1 cellular context compared by ENCODE assay signal in genomic region chr17:68598545-68598961, GRCh38.
TF ChIP-seq lines count a peak whose summit lies in the region.

No MANE protein-coding gene starts in this region.

TF ChIP-seq in HepG2, 621 proteins besides CTCF, POLR2A, EP300 and RAD21 (continued from another document and continues in another):
- no peak for TF ChIP-seq ZNF280B (CRISPR knock-in tag; IDR thresholded peaks at IDR 0.05; ENCODE audit: borderline replicate concordance)
- no peak for TF ChIP-seq FLYWCH1 (CRISPR knock-in tag; IDR thresholded peaks at IDR 0.05)
- no peak for TF ChIP-seq KLF13 (CRISPR knock-in tag; IDR thresholded peaks at IDR 0.05)
- TF ChIP-seq ZNF550 (CRISPR knock-in tag; IDR thresholded peaks at IDR 0.05; ENCODE audit: borderline replicate concordance), result no peak
- TF ChIP-seq PPARG (CRISPR knock-in tag; conservative IDR thresholded peaks at IDR 0.05), result no peak
- no peak for TF ChIP-seq RAD51 (IDR thresholded peaks at IDR 0.05; ENCODE audit: borderline replicate concordance)
- TF ChIP-seq NFE2L1 (CRISPR knock-in tag; IDR thresholded peaks at IDR 0.05; ENCODE audit: borderline replicate concordance), result no peak
- TF ChIP-seq MED8 (CRISPR knock-in tag; IDR thresholded peaks at IDR 0.05; ENCODE audit: insufficient replicate concordance), result no peak
- TF ChIP-seq ZNF383 (CRISPR knock-in tag; IDR thresholded peaks at IDR 0.05; ENCODE audit: borderline replicate concordance), result peak; percentile 65; the same call in 1 of the 2 replicates
- TF ChIP-seq ZFY (CRISPR knock-in tag; IDR thresholded peaks at IDR 0.05), result no peak
- no peak for TF ChIP-seq ZNF780A (CRISPR knock-in tag; IDR thresholded peaks at IDR 0.05)
- TF ChIP-seq ZNF674 (CRISPR knock-in tag; IDR thresholded peaks at IDR 0.05; ENCODE audit: low read depth), result no peak
- TF ChIP-seq PLRG1 (conservative IDR thresholded peaks at IDR 0.05), result no peak
- peak; percentile 69 for TF ChIP-seq ZNF24 (IDR thresholded peaks at IDR 0.05)
- TF ChIP-seq PTBP1 (IDR thresholded peaks at IDR 0.05; ENCODE audit: low read depth, low read length, poor library complexity, severe bottlenecking), result no peak
- TF ChIP-seq ZNF772 (CRISPR knock-in tag; IDR thresholded peaks at IDR 0.05), result no peak
- 0 out of 2 replicates have a peak, but pooled peaks have one; percentile 30 for TF ChIP-seq FOXA3 (CRISPR knock-in tag; IDR thresholded peaks at IDR 0.05)
- peak; percentile 22; the same call in 1 of the 2 replicates for TF ChIP-seq NCOA2 (CRISPR knock-in tag; IDR thresholded peaks at IDR 0.05)
- TF ChIP-seq, protein P1, sequence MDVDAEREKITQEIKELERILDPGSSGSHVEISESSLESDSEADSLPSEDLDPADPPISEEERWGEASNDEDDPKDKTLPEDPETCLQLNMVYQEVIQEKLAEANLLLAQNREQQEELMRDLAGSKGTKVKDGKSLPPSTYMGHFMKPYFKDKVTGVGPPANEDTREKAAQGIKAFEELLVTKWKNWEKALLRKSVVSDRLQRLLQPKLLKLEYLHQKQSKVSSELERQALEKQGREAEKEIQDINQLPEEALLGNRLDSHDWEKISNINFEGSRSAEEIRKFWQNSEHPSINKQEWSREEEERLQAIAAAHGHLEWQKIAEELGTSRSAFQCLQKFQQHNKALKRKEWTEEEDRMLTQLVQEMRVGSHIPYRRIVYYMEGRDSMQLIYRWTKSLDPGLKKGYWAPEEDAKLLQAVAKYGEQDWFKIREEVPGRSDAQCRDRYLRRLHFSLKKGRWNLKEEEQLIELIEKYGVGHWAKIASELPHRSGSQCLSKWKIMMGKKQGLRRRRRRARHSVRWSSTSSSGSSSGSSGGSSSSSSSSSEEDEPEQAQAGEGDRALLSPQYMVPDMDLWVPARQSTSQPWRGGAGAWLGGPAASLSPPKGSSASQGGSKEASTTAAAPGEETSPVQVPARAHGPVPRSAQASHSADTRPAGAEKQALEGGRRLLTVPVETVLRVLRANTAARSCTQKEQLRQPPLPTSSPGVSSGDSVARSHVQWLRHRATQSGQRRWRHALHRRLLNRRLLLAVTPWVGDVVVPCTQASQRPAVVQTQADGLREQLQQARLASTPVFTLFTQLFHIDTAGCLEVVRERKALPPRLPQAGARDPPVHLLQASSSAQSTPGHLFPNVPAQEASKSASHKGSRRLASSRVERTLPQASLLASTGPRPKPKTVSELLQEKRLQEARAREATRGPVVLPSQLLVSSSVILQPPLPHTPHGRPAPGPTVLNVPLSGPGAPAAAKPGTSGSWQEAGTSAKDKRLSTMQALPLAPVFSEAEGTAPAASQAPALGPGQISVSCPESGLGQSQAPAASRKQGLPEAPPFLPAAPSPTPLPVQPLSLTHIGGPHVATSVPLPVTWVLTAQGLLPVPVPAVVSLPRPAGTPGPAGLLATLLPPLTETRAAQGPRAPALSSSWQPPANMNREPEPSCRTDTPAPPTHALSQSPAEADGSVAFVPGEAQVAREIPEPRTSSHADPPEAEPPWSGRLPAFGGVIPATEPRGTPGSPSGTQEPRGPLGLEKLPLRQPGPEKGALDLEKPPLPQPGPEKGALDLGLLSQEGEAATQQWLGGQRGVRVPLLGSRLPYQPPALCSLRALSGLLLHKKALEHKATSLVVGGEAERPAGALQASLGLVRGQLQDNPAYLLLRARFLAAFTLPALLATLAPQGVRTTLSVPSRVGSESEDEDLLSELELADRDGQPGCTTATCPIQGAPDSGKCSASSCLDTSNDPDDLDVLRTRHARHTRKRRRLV (CRISPR knock-in tag; IDR thresholded peaks at IDR 0.05), result no peak
- no peak for TF ChIP-seq DNMT1 (CRISPR knock-in tag; IDR thresholded peaks at IDR 0.05)
- TF ChIP-seq ZNF761 (CRISPR knock-in tag; conservative IDR thresholded peaks at IDR 0.05), result 0 out of 2 replicates have a peak, but pooled peaks have one; percentile 38
- TF ChIP-seq ZNF569 (CRISPR knock-in tag; IDR thresholded peaks at IDR 0.05; ENCODE audit: borderline replicate concordance), result no peak
- no peak for TF ChIP-seq HMG20B (CRISPR knock-in tag; conservative IDR thresholded peaks at IDR 0.05)
- TF ChIP-seq, protein P2, sequence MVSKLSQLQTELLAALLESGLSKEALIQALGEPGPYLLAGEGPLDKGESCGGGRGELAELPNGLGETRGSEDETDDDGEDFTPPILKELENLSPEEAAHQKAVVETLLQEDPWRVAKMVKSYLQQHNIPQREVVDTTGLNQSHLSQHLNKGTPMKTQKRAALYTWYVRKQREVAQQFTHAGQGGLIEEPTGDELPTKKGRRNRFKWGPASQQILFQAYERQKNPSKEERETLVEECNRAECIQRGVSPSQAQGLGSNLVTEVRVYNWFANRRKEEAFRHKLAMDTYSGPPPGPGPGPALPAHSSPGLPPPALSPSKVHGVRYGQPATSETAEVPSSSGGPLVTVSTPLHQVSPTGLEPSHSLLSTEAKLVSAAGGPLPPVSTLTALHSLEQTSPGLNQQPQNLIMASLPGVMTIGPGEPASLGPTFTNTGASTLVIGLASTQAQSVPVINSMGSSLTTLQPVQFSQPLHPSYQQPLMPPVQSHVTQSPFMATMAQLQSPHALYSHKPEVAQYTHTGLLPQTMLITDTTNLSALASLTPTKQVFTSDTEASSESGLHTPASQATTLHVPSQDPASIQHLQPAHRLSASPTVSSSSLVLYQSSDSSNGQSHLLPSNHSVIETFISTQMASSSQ (IDR thresholded peaks at IDR 0.05; ENCODE audit: low read depth), result 0 out of 2 replicates have a peak, but pooled peaks have one; percentile 21
- TF ChIP-seq, protein P2 (CRISPR knock-in tag; IDR thresholded peaks at IDR 0.05; ENCODE audit: borderline replicate concordance), result no peak
- no peak for TF ChIP-seq ZNF83 (CRISPR knock-in tag; IDR thresholded peaks at IDR 0.05; ENCODE audit: borderline replicate concordance)
- TF ChIP-seq NR2F6 (IDR thresholded peaks at IDR 0.05), result peak; percentile 58
- 0 out of 2 replicates have a peak, but pooled peaks have one; percentile 16 for TF ChIP-seq NR2F6 (CRISPR knock-in tag; IDR thresholded peaks at IDR 0.05)
- 0 out of 2 replicates have a peak, but pooled peaks have one; percentile 32 for TF ChIP-seq KAT8 (CRISPR knock-in tag; IDR thresholded peaks at IDR 0.05)
- no peak for TF ChIP-seq ZBTB7B (CRISPR knock-in tag; IDR thresholded peaks at IDR 0.05)
- no peak for TF ChIP-seq ZSCAN31 (CRISPR knock-in tag; IDR thresholded peaks at IDR 0.05; ENCODE audit: low read depth)
- TF ChIP-seq, protein P3, sequence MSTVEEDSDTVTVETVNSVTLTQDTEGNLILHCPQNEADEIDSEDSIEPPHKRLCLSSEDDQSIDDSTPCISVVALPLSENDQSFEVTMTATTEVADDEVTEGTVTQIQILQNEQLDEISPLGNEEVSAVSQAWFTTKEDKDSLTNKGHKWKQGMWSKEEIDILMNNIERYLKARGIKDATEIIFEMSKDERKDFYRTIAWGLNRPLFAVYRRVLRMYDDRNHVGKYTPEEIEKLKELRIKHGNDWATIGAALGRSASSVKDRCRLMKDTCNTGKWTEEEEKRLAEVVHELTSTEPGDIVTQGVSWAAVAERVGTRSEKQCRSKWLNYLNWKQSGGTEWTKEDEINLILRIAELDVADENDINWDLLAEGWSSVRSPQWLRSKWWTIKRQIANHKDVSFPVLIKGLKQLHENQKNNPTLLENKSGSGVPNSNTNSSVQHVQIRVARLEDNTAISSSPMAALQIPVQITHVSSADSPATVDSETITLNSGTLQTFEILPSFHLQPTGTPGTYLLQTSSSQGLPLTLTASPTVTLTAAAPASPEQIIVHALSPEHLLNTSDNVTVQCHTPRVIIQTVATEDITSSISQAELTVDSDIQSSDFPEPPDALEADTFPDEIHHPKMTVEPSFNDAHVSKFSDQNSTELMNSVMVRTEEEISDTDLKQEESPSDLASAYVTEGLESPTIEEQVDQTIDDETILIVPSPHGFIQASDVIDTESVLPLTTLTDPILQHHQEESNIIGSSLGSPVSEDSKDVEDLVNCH (CRISPR knock-in tag; IDR thresholded peaks at IDR 0.05), result no peak
- no peak for TF ChIP-seq NONO (IDR thresholded peaks at IDR 0.05)
- TF ChIP-seq NONO (CRISPR knock-in tag; conservative IDR thresholded peaks at IDR 0.05), result no peak
- TF ChIP-seq ZNF768 (CRISPR knock-in tag; IDR thresholded peaks at IDR 0.05), result no peak
- no peak for TF ChIP-seq ZFP62 (CRISPR knock-in tag; IDR thresholded peaks at IDR 0.05)
- TF ChIP-seq KLF15 (CRISPR knock-in tag; IDR thresholded peaks at IDR 0.05; ENCODE audit: borderline replicate concordance), result no peak
- TF ChIP-seq KLF16 (CRISPR knock-in tag; IDR thresholded peaks at IDR 0.05), result peak in 1 of 2 experiments; percentile 29; a peak in 1 of 4 replicates
- no peak for TF ChIP-seq ZNF790 (CRISPR knock-in tag; IDR thresholded peaks at IDR 0.05; ENCODE audit: borderline replicate concordance)
- TF ChIP-seq TBP (CRISPR knock-in tag; IDR thresholded peaks at IDR 0.05), result no peak
- no peak for TF ChIP-seq MIER3 (CRISPR knock-in tag; IDR thresholded peaks at IDR 0.05; ENCODE audit: borderline replicate concordance)
- no peak for TF ChIP-seq IKZF4 (CRISPR knock-in tag; IDR thresholded peaks at IDR 0.05; ENCODE audit: borderline replicate concordance, low read depth, not compliant biosample characterization)
- no peak for TF ChIP-seq ZNF891 (CRISPR knock-in tag; IDR thresholded peaks at IDR 0.05)
- TF ChIP-seq ZNF12 (CRISPR knock-in tag; IDR thresholded peaks at IDR 0.05), result no peak
- no peak for TF ChIP-seq GPN1 (CRISPR knock-in tag; IDR thresholded peaks at IDR 0.05; ENCODE audit: borderline replicate concordance)
- TF ChIP-seq ZBTB8A (CRISPR knock-in tag; IDR thresholded peaks at IDR 0.05; ENCODE audit: borderline replicate concordance, low read depth), result no peak
- no peak for TF ChIP-seq ELF1 (CRISPR knock-in tag; IDR thresholded peaks at IDR 0.05)
- TF ChIP-seq RFX3 (CRISPR knock-in tag; IDR thresholded peaks at IDR 0.05), result no peak
- TF ChIP-seq, protein P4, sequence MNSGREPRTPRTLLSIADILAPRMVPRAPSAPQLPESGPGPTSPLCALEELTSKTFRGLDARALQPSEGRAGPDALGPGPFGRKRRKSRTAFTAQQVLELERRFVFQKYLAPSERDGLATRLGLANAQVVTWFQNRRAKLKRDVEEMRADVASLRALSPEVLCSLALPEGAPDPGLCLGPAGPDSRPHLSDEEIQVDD (CRISPR knock-in tag; IDR thresholded peaks at IDR 0.05; ENCODE audit: borderline replicate concordance), result no peak
- peak; percentile 44; the same call in 1 of the 2 replicates for TF ChIP-seq ELF3 (CRISPR knock-in tag; IDR thresholded peaks at IDR 0.05)
- TF ChIP-seq NR2F1 (CRISPR knock-in tag; IDR thresholded peaks at IDR 0.05), result peak in 1 of 2 experiments; percentile 52; a peak in 2 of 4 replicates
- TF ChIP-seq ZNF124 (CRISPR knock-in tag; IDR thresholded peaks at IDR 0.05), result no peak
- 0 out of 2 replicates have a peak, but pooled peaks have one; percentile 16 for TF ChIP-seq TARDBP (CRISPR knock-in tag; IDR thresholded peaks at IDR 0.05)
- TF ChIP-seq PAF1 (CRISPR knock-in tag; IDR thresholded peaks at IDR 0.05), result no peak; the same call in 1 of the 2 replicates
- peak; percentile 81; the same call in 1 of the 2 replicates for TF ChIP-seq ZSCAN29 (CRISPR knock-in tag; conservative IDR thresholded peaks at IDR 0.05)
- TF ChIP-seq CENPX (CRISPR knock-in tag; IDR thresholded peaks at IDR 0.05), result no peak
- TF ChIP-seq, protein P5, sequence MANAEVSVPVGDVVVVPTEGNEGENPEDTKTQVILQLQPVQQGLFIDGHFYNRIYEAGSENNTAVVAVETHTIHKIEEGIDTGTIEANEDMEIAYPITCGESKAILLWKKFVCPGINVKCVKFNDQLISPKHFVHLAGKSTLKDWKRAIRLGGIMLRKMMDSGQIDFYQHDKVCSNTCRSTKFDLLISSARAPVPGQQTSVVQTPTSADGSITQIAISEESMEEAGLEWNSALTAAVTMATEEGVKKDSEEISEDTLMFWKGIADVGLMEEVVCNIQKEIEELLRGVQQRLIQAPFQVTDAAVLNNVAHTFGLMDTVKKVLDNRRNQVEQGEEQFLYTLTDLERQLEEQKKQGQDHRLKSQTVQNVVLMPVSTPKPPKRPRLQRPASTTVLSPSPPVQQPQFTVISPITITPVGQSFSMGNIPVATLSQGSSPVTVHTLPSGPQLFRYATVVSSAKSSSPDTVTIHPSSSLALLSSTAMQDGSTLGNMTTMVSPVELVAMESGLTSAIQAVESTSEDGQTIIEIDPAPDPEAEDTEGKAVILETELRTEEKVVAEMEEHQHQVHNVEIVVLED (CRISPR knock-in tag; IDR thresholded peaks at IDR 0.05; ENCODE audit: borderline replicate concordance), result no peak
- 0 out of 2 replicates have a peak, but pooled peaks have one; percentile 13 for TF ChIP-seq ZNF335 (CRISPR knock-in tag; IDR thresholded peaks at IDR 0.05)
- no peak for TF ChIP-seq ZNF720 (CRISPR knock-in tag; IDR thresholded peaks at IDR 0.05)
- TF ChIP-seq ONECUT2 (CRISPR knock-in tag; IDR thresholded peaks at IDR 0.05), result no peak
- TF ChIP-seq, protein P6, sequence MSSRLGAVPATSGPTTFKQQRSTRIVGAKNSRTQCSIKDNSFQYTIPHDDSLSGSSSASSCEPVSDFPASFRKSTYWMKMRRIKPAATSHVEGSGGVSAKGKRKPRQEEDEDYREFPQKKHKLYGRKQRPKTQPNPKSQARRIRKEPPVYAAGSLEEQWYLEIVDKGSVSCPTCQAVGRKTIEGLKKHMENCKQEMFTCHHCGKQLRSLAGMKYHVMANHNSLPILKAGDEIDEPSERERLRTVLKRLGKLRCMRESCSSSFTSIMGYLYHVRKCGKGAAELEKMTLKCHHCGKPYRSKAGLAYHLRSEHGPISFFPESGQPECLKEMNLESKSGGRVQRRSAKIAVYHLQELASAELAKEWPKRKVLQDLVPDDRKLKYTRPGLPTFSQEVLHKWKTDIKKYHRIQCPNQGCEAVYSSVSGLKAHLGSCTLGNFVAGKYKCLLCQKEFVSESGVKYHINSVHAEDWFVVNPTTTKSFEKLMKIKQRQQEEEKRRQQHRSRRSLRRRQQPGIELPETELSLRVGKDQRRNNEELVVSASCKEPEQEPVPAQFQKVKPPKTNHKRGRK (CRISPR knock-in tag; IDR thresholded peaks at IDR 0.05), result no peak
